ENCODE assay signal across 8 cellular contexts in genomic region chr1:111754964-111755320, GRCh38. TPM values are rescaled to one million over a fixed set of nuclear protein-coding genes. Genes with fewer than 3 reads are reported as not detected.
DNase-seq lines count a peak whose midpoint lies in the region; ATAC-seq and TF ChIP-seq lines count a peak whose summit lies in the region.

No MANE protein-coding gene starts in this region.

- TF ChIP-seq POLR2A in testis (IDR thresholded peaks at IDR 0.05): no peak

- peak; percentile 7 for ATAC-seq in CD8-positive, alpha-beta T cell
- ATAC-seq in GM19463 (IDR thresholded peaks at IDR 0.05; ENCODE audit: unreplicated experiment): peak; percentile 1
- ATAC-seq in T-helper 17 cell: peak; percentile 0
- no peak for ATAC-seq in effector memory CD8-positive, alpha-beta T cell (replicated peaks)

- H3K4me1 Mint-ChIP-seq in CD8-positive, alpha-beta T cell (ENCODE audit: low read depth): peaks cover 40% of the 10 kb centered on the region
- H3K4me1 Mint-ChIP-seq in T-helper 17 cell (peaks cover 26% of the 10 kb centered on the region), mesothelial cell of epicardium (peaks cover 22% of the 10 kb centered on the region)
- peaks cover 23 to 31% of the 10 kb centered on the region in 2 donors for H3K4me1 Mint-ChIP-seq in effector memory CD8-positive, alpha-beta T cell (ENCODE audit: low read depth in 2 of 2)

- peak overlapping the region; percentile 93 for H3K27ac ChIP-seq in CD8-positive, alpha-beta T cell (ENCODE audit: low read depth, low read length)
- peak overlapping the region; percentile 86 to 96 for H3K27ac ChIP-seq in testis

- no peak for TF ChIP-seq CTCF in CD8-positive, alpha-beta T cell (IDR thresholded peaks at IDR 0.05)
- TF ChIP-seq CTCF in LNCaP clone FGC (IDR thresholded peaks at IDR 0.05; ENCODE audit: control insufficient read depth, extremely low read depth, insufficient read depth) (no peak), mesothelial cell of epicardium (IDR thresholded peaks at IDR 0.05; ENCODE audit: unreplicated experiment) (no peak), testis (IDR thresholded peaks at IDR 0.05) (no peak)

- H3K27me3 ChIP-seq in CD8-positive, alpha-beta T cell (ENCODE audit: insufficient read depth, low read length): no peaks in the 10 kb centered on the region
- H3K27me3 ChIP-seq in testis: no peaks in the 10 kb centered on the region

- H3K9me3 ChIP-seq in CD8-positive, alpha-beta T cell (ENCODE audit: low read length): no peaks in the 10 kb centered on the region
- H3K9me3 ChIP-seq in T-helper 17 cell (ENCODE audit: control insufficient read depth, low read length, poor library complexity, severe bottlenecking) (no peaks in the 10 kb centered on the region), testis (no peaks in the 10 kb centered on the region)

- peaks cover 6% of the 10 kb centered on the region for H3K36me3 ChIP-seq in CD8-positive, alpha-beta T cell (ENCODE audit: insufficient read depth, low read length)
- no peaks in the 10 kb centered on the region for H3K36me3 ChIP-seq in testis (ENCODE audit: low read depth, missing control alignments)

- DNase-seq in CD8-positive, alpha-beta T cell: peak in 2 of 7 experiments; percentile 9 to 42
- DNase-seq in LNCaP clone FGC (ENCODE audit: low read depth) (no peak), T-helper 17 cell (peak in 1 of 3 donors; percentile 18), mesothelial cell of epicardium (ENCODE audit: low spot score in 2 of 2, unreplicated experiment in 2 of 2) (peak in 1 of 2 experiments; percentile 58), testis (peak; percentile 77), ureter (ENCODE audit: low spot score) (no peak)
- no peak for DNase-seq in effector memory CD8-positive, alpha-beta T cell

- intact Hi-C loops in CD8-positive, alpha-beta T cell (cut with DNase I, micrococcal nuclease): loop anchor here (1.0 to 10.0 kb wide), 17 partner anchors 16 to 1543 kb away; partner anchors contain the start of genes ATP5PB (in 2 of the 2), C1orf162 (in 2 of the 2), INKA2 (in 2 of the 2) and KCNA3 (in 2 of the 2)
- intact Hi-C loops in testis (cut with DNase I; ENCODE audit: low total_unique reads): loop anchor here (10.0 kb wide), 1 partner anchor 270 kb away; no protein-coding TSS in a partner anchor

- POLR2A ChIA-PET in CD8-positive, alpha-beta T cell (lab: Charles Lee): interaction anchor here (0.7 to 1.7 kb wide), 16 partner anchors 10 to 306 kb away, joined by 3 to 17 read pairs (median 4); partner anchors contain the start of genes ATP5PB, INKA2 and WDR77

- no peaks in the 10 kb centered on the region for H3K27me3 Mint-ChIP-seq in CD8-positive, alpha-beta T cell (ENCODE audit: low read depth)
- H3K27me3 Mint-ChIP-seq in T-helper 17 cell (no peaks in the 10 kb centered on the region), mesothelial cell of epicardium (ENCODE audit: low read depth) (peaks cover 17% of the 10 kb centered on the region)
- no peaks in the 10 kb centered on the region for H3K27me3 Mint-ChIP-seq in effector memory CD8-positive, alpha-beta T cell

- CTCF ChIA-PET in CD8-positive, alpha-beta T cell (lab: Charles Lee): interaction anchor here (0.6 to 2.7 kb wide), 13 partner anchors 10 to 1120 kb away, joined by 3 to 19 read pairs (median 5); no protein-coding TSS in a partner anchor

- H3K27ac Mint-ChIP-seq in CD8-positive, alpha-beta T cell: peak overlapping the region; percentile 98
- H3K27ac Mint-ChIP-seq in T-helper 17 cell (peak overlapping the region; percentile 98), mesothelial cell of epicardium (peak overlapping the region; percentile 99)
- H3K27ac Mint-ChIP-seq in effector memory CD8-positive, alpha-beta T cell: peak overlapping the region; percentile 94 to 98

- WGBS in testis, 2 donors: 0 to 1% methylated on average over 12 of the region's 12 CpGs

- H3K4me1 ChIP-seq in CD8-positive, alpha-beta T cell (ENCODE audit: insufficient read depth, low read length): peaks cover 19% of the 10 kb centered on the region
- peaks cover 17% of the 10 kb centered on the region for H3K4me1 ChIP-seq in testis

- H3K36me3 Mint-ChIP-seq in CD8-positive, alpha-beta T cell: peaks cover 25% of the 10 kb centered on the region
- peaks cover 3% of the 10 kb centered on the region for H3K36me3 Mint-ChIP-seq in T-helper 17 cell (ENCODE audit: low read depth)
- H3K36me3 Mint-ChIP-seq in effector memory CD8-positive, alpha-beta T cell (ENCODE audit: insufficient read depth): peaks cover 40% of the 10 kb centered on the region
- peaks cover 9% of the 10 kb centered on the region for H3K36me3 Mint-ChIP-seq in mesothelial cell of epicardium

- peak overlapping the region; percentile 75 for H3K4me3 ChIP-seq in CD8-positive, alpha-beta T cell (ENCODE audit: low read depth, low read length)
- H3K4me3 ChIP-seq in LNCaP clone FGC (ENCODE audit: low read depth, low read length) (peak overlapping the region; percentile 88), testis (peak overlapping the region; percentile 91 to 98)

- H3K9me3 Mint-ChIP-seq in CD8-positive, alpha-beta T cell: no peaks in the 10 kb centered on the region
- H3K9me3 Mint-ChIP-seq in effector memory CD8-positive, alpha-beta T cell: no peaks in the 10 kb centered on the region
- H3K9me3 Mint-ChIP-seq in mesothelial cell of epicardium: no peaks in the 10 kb centered on the region

- peak overlapping the region; percentile 90 for H3K4me3 Mint-ChIP-seq in CD8-positive, alpha-beta T cell
- H3K4me3 Mint-ChIP-seq in T-helper 17 cell: peak overlapping the region; percentile 99
- peak overlapping the region; percentile 87 to 92 for H3K4me3 Mint-ChIP-seq in effector memory CD8-positive, alpha-beta T cell
- peak overlapping the region; percentile 94 for H3K4me3 Mint-ChIP-seq in mesothelial cell of epicardium

RNA-seq across cellular contexts. Expression of gene DDX20, which starts 0.8 kb away (rescaled TPM):
- total RNA-seq in CD8-positive, alpha-beta T cell: 10 to 100 TPM; 35.4 to 35.9 TPM
- total RNA-seq in T-helper 17 cell (10 to 100 TPM; 20.6 to 24.7 TPM), mesothelial cell of epicardium (13.7 to 16.5 TPM (median 14.2 TPM) in 3 replicates), testis (100 to 1,000 TPM in 1 of 2 donors, 10 to 100 TPM in 1; 86.3 to 168 TPM), ureter (18.4 TPM)
- polyA plus RNA-seq in testis (ENCODE audit: insufficient read depth, low read depth, low replicate concordance): 148 TPM

RNA-seq across cellular contexts. Expression of gene INKA2, which starts 15.7 kb away (rescaled TPM):
- total RNA-seq in CD8-positive, alpha-beta T cell: under 1 TPM; 0.36 to 0.54 TPM
- total RNA-seq in T-helper 17 cell (1 to 10 TPM; 1.5 to 9.0 TPM), mesothelial cell of epicardium (0.89 to 1.4 TPM (median 1.4 TPM) in 3 replicates), testis (1 to 10 TPM; 6.7 to 8.5 TPM), ureter (5.7 TPM)
- polyA plus RNA-seq in testis (ENCODE audit: insufficient read depth, low read depth, low replicate concordance): 8.3 TPM
